Comparison of ENCODE assay signal across 33 cellular contexts in the genomic region with DNA sequence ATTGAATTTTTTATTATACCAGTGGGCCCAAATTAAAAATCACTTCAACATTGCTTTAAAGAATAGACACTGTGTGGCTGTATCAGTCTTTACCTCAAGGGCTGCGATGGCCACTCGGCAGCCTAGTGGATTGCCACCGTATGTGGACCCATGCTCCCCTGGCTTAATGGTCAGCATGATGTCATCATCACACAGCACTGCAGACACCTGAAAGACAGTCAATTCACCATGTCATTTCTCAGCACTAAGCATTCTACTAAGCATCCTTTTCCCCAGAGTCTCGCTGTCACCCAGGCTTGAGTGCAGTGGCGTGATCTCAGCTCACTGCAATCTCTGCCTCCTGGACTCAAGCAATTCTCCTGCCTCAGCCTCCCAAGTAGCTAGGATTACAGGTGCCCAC. TPM values are rescaled to one million over a fixed set of nuclear protein-coding genes. Genes with fewer than 3 reads are reported as not detected.
"Had no signal": no experiment of that assay in that cellular context is flagged by ENCODE, and none has a peak within 500 bp of the region (broad histone marks: within the 10 kb centered on the region; RNA-seq: fewer than 3 reads in every experiment).

No MANE protein-coding gene starts in this region.

- H3K4me3 Mint-ChIP-seq: natural killer cell; nephron; neural progenitor cell; stimulated activated memory B cell treated with anti-CD40 and anti-IgM and Interleukin-4, amounts not matched to agents 10 μg/mL and 1 μg/mL and 100 μg/mL, for 72 hours; stimulated activated naive CD8-positive, alpha-beta T cell treated with anti-CD3 and anti-CD28 coated beads, Interleukin-15, amount 100 ng/mL, for 72 hours; type B pancreatic cell had no signal

- H3K4me1 Mint-ChIP-seq: nephron had no signal

- H3K27ac Mint-ChIP-seq: natural killer cell; nephron; neural progenitor cell; progenitor cell of endocrine pancreas; stimulated activated memory B cell treated with anti-CD40 and anti-IgM and Interleukin-4, amounts not matched to agents 10 μg/mL and 1 μg/mL and 100 μg/mL, for 72 hours; stimulated activated naive CD8-positive, alpha-beta T cell treated with anti-CD3 and anti-CD28 coated beads, Interleukin-15, amount 100 ng/mL, for 72 hours; type B pancreatic cell had no signal

- H3K9me3 ChIP-seq: ovary, psoas muscle, spleen, suprapubic skin, testis, tibial artery, transverse colon, upper lobe of right lung, uterus had no signal

- H3K36me3 ChIP-seq: neural progenitor cell, ovary, uterus had no signal

- H3K36me3 Mint-ChIP-seq: natural killer cell had no signal

- H3K9me3 Mint-ChIP-seq: natural killer cell; nephron; neural progenitor cell; stimulated activated memory B cell treated with anti-CD40 and anti-IgM and Interleukin-4, amounts not matched to agents 10 μg/mL and 1 μg/mL and 100 μg/mL, for 72 hours; stimulated activated naive CD8-positive, alpha-beta T cell treated with anti-CD3 and anti-CD28 coated beads, Interleukin-15, amount 100 ng/mL, for 72 hours; type B pancreatic cell had no signal

- ATAC-seq: natural killer cell; psoas muscle; right cardiac atrium; sciatic nerve; stimulated activated memory B cell treated with anti-CD40 and anti-IgM and Interleukin-4, amounts not matched to agents 10 μg/mL and 1 μg/mL and 100 μg/mL, for 72 hours; stimulated activated naive CD8-positive, alpha-beta T cell treated with anti-CD3 and anti-CD28 coated beads, Interleukin-15, amount 100 ng/mL, for 72 hours; stimulated activated naive CD8-positive, alpha-beta T cell treated with anti-CD3 and anti-CD28 coated beads, Interleukin-15, Interleukin-2, amounts not matched to agents 100 U/mL and 50 U/mL, for 24 hours; upper lobe of right lung had no signal

- H3K27me3 Mint-ChIP-seq: progenitor cell of endocrine pancreas; stimulated activated memory B cell treated with anti-CD40 and anti-IgM and Interleukin-4, amounts not matched to agents 10 μg/mL and 1 μg/mL and 100 μg/mL, for 72 hours; stimulated activated naive CD8-positive, alpha-beta T cell treated with anti-CD3 and anti-CD28 coated beads, Interleukin-15, amount 100 ng/mL, for 72 hours; type B pancreatic cell had no signal

- DNase-seq: natural killer cell; occipital lobe; ovary; psoas muscle; right cardiac atrium; spleen; stimulated activated CD4-positive, alpha-beta T cell treated with anti-CD3 and anti-CD28 coated beads, Interleukin-12 subunit alpha, Interleukin-12 subunit beta, amount 100 ng/mL, for 4 hours; stimulated activated CD4-positive, alpha-beta T cell treated with anti-CD3 and anti-CD28 coated beads, Interleukin-1b, Interleukin-23, amount 100 ng/mL, for 48 hours; stimulated activated CD4-positive, alpha-beta T cell treated with anti-CD3 and anti-CD28 coated beads, Interleukin-4, amount 100 ng/mL, for 1 hour; stimulated activated CD4-positive, alpha-beta T cell treated with anti-CD3 and anti-CD28 coated beads, Interleukin-4, amount 100 ng/mL, for 4 hours; stimulated activated CD8-positive, alpha-beta memory T cell treated with anti-CD3 and anti-CD28 coated beads, Interleukin-4, amount 100 ng/mL, for 48 hours; stimulated activated naive CD4-positive, alpha-beta T cell; stimulated activated naive CD8-positive, alpha-beta T cell treated with anti-CD3 and anti-CD28 coated beads, Interleukin-15, amount 100 ng/mL, for 72 hours; stimulated activated naive CD8-positive, alpha-beta T cell treated with anti-CD3 and anti-CD28 coated beads, Interleukin-15, Interleukin-2, amounts not matched to agents 100 U/mL and 50 U/mL, for 24 hours; substantia nigra; testis; tibial artery; transverse colon; upper lobe of right lung; uterus had no signal

- H3K4me3 ChIP-seq: neural progenitor cell, ovary, psoas muscle, skin epidermis, smooth muscle cell, spleen, suprapubic skin, testis, tibial artery, transverse colon, upper lobe of right lung, uterus had no signal

- H3K27ac ChIP-seq: neural progenitor cell, ovary, parathyroid adenoma, psoas muscle, skin epidermis, spleen, suprapubic skin, testis, tibial artery, transverse colon, upper lobe of right lung, uterus had no signal

- H3K4me1 ChIP-seq: parathyroid adenoma, psoas muscle, testis, tibial artery, transverse colon, uterus had no signal

- H3K27me3 ChIP-seq: neural progenitor cell, ovary, spleen, suprapubic skin, testis, tibial artery, transverse colon, upper lobe of right lung, uterus had no signal

RNA-seq across cellular contexts. Expression of gene NKX1-2, which starts 48.2 kb away (rescaled TPM):
- total RNA-seq: natural killer cell, osteoblast, progenitor cell of endocrine pancreas, psoas muscle, renal cortical epithelial cell, right cardiac atrium, sciatic nerve, smooth muscle cell, spleen, transverse colon, upper lobe of right lung, urinary bladder, uterus had no signal
- polyA plus RNA-seq: ovary, psoas muscle, right cardiac atrium, smooth muscle cell, spleen, urinary bladder had no signal
